8 cellular contexts compared by ENCODE assay signal in the genomic region with DNA sequence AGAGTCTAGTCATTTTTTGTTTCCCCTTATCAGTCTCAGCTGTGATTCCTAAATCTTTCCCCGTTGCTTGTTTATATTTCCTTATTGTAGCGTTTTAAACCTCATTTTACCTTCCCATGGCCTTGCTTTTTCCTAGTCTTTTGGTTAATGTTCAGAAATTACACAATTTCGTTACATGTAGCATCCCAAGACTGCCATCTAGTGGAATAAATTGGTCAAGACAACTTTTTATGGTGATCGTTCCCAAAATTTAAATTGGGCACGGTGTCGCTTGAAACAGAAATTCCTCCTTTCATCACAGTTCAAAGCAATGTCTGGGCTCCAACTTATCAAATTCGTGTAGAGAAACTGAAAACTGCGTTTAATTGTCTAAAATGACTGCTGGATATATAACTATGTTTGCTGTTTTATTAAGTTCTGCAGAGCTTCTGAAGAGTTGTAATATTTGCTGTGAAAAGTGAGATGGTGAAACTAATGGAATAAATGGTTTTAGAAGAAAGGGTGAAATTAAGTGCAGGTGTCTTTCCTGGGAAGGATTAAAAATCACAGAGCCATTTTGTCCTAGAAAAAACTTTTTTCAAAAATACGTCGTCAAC.
DNase-seq lines count a peak whose midpoint lies in the region; ATAC-seq and FAIRE-seq lines count a peak whose summit lies in the region.

No MANE protein-coding gene starts in this region.

- H3K9me3 Mint-ChIP-seq in activated T-helper 1 cell treated with anti-CD3 and anti-CD28 coated beads, Interleukin-12 subunit alpha, Interleukin-12 subunit beta, Interleukin-2, Interleukin-4 antibody, amounts not matched to agents 30 ng/mL and 10 ng/mL and 1 ng/mL, durations not matched to agents 14 hours and 24 hours and 36 hours = no peaks in the 10 kb centered on the region

- no peaks in the 10 kb centered on the region for H3K36me3 ChIP-seq in GM23248 (ENCODE audit: low read depth)

- intact Hi-C loops in activated T-helper 1 cell treated with anti-CD3 and anti-CD28 coated beads, Interleukin-12 subunit alpha, Interleukin-12 subunit beta, Interleukin-2, Interleukin-4 antibody, amounts not matched to agents 30 ng/mL and 10 ng/mL and 1 ng/mL, durations not matched to agents 14 hours and 24 hours and 36 hours (cut with micrococcal nuclease) = loop anchor here (2.0 to 10.0 kb wide), 3 partner anchors 409 to 932 kb away; no protein-coding TSS in a partner anchor

- H3F3A ChIP-seq in GM23248 (ENCODE audit: insufficient read depth) = no peaks in the 10 kb centered on the region

- H3K9ac ChIP-seq in GM23248 = no peak overlapping the region

- no peaks in the 10 kb centered on the region for H3K9me2 ChIP-seq in GM23248 (ENCODE audit: insufficient read depth)

- no peaks in the 10 kb centered on the region for H3K27me3 ChIP-seq in GM23248 (replicated peaks; ENCODE audit: insufficient read depth)

- H3K27me3 Mint-ChIP-seq in activated T-helper 1 cell treated with anti-CD3 and anti-CD28 coated beads, Interleukin-12 subunit alpha, Interleukin-12 subunit beta, Interleukin-2, Interleukin-4 antibody, amounts not matched to agents 30 ng/mL and 10 ng/mL and 1 ng/mL, durations not matched to agents 14 hours and 24 hours and 36 hours (ENCODE audit: insufficient read depth) = peaks cover 2% of the 10 kb centered on the region

- H3K9me3 ChIP-seq in GM23248 (ENCODE audit: low read depth) = no peaks in the 10 kb centered on the region

- ATAC-seq in HG02678 (IDR thresholded peaks at IDR 0.05; ENCODE audit: unreplicated experiment) = no peak

- no peaks in the 10 kb centered on the region for H3K4me1 Mint-ChIP-seq in activated T-helper 1 cell treated with anti-CD3 and anti-CD28 coated beads, Interleukin-12 subunit alpha, Interleukin-12 subunit beta, Interleukin-2, Interleukin-4 antibody, amounts not matched to agents 30 ng/mL and 10 ng/mL and 1 ng/mL, durations not matched to agents 14 hours and 24 hours and 36 hours (ENCODE audit: low read depth)

- no peaks in the 10 kb centered on the region for H4K20me1 ChIP-seq in GM23248 (ENCODE audit: insufficient read depth)

- in situ Hi-C loops in GM23248 (cut with MboI) = no loop called here

- H3K27ac Mint-ChIP-seq in activated T-helper 1 cell treated with anti-CD3 and anti-CD28 coated beads, Interleukin-12 subunit alpha, Interleukin-12 subunit beta, Interleukin-2, Interleukin-4 antibody, amounts not matched to agents 30 ng/mL and 10 ng/mL and 1 ng/mL, durations not matched to agents 14 hours and 24 hours and 36 hours = no peak overlapping the region

- no peaks in the 10 kb centered on the region for H3K36me3 Mint-ChIP-seq in activated T-helper 1 cell treated with anti-CD3 and anti-CD28 coated beads, Interleukin-12 subunit alpha, Interleukin-12 subunit beta, Interleukin-2, Interleukin-4 antibody, amounts not matched to agents 30 ng/mL and 10 ng/mL and 1 ng/mL, durations not matched to agents 14 hours and 24 hours and 36 hours (ENCODE audit: low read depth)

- H2AFZ ChIP-seq in GM23248 = peak overlapping the region; percentile 75

- DNase-seq in DMS153 (lab: John Stamatoyannopoulos, UW) (peak; percentile 43), GM23248 (peak; percentile 61), NCI-H2107 (lab: John Stamatoyannopoulos, UW) (peak; percentile 34), amniotic epithelial cell (ENCODE audit: low read depth) (peak; percentile 27), urothelium cell line (ENCODE audit: low spot score) (peak; percentile 34)
- no peak for DNase-seq in activated T-helper 1 cell treated with anti-CD3 and anti-CD28 coated beads, Interleukin-12 subunit alpha, Interleukin-12 subunit beta, Interleukin-2, Interleukin-4 antibody, amounts not matched to agents 30 ng/mL and 10 ng/mL and 1 ng/mL, durations not matched to agents 14 hours and 24 hours and 36 hours (ENCODE audit: low spot score)

- H3K4me3 ChIP-seq in GM23248 = peak overlapping the region; percentile 36

- H3K27ac ChIP-seq in GM23248 = no peak overlapping the region

- H3K4me3 Mint-ChIP-seq in activated T-helper 1 cell treated with anti-CD3 and anti-CD28 coated beads, Interleukin-12 subunit alpha, Interleukin-12 subunit beta, Interleukin-2, Interleukin-4 antibody, amounts not matched to agents 30 ng/mL and 10 ng/mL and 1 ng/mL, durations not matched to agents 14 hours and 24 hours and 36 hours = no peak overlapping the region

- peaks cover 8% of the 10 kb centered on the region; the same call in 1 of the 2 replicates for H3K4me1 ChIP-seq in GM23248 (ENCODE audit: insufficient read depth)

- 9 to 10% methylated on average over 10 of the region's 10 CpGs for WGBS in GM23248 (ENCODE audit: low coverage in 1 of 2, low lambda C conversion rate in 2 of 2, missing lambda C conversion rate in 2 of 2), 2 experiments

- peak; percentile 100 for FAIRE-seq in islet of Langerhans (lab: Jason Lieb, UNC)
- FAIRE-seq in urothelium cell line (lab: Jason Lieb, UNC) = no peak

- no peaks in the 10 kb centered on the region for H3K79me2 ChIP-seq in GM23248 (ENCODE audit: insufficient read depth)

- H3K4me2 ChIP-seq in GM23248 (ENCODE audit: unreplicated experiment) = peak overlapping the region; percentile 70
